ENCODE assay signal across 2 cellular contexts in the genomic region with DNA sequence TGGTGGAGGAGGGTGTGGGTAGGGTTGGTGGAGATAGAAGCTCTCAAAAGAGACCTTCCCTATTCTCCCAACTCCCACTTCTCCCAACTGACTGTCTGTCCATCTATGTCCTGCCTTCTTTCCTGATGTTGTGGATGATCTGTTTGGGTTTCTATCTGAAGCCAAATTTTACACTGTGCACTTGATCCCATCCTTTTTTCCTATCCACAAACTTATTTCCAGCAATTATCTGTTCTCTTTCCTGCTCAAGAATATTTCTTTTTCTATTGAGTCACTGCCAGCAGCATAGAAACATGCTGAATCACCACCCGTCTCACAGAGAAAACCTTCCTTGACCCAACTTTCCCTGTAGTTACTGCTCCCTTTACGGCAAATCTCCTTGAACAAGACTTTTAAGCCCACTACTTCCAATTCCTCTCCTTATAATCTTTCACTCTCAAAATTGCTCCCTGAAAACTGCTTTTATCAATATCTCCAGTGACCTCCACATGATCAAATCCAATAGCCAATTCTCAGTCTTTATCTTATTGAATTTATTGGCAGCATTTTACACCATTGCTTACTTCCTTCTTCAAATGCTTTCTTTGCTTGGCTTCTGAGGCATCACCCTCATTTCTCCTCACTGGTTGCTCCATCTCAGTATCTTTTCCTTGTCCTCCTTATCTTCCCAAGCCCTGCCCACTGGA.
A peak's percentile ranks its signal among the peaks of the same experiment; 100 is the strongest.
TF ChIP-seq lines count a peak whose summit lies in the region.

No MANE protein-coding gene starts in this region.

TF ChIP-seq in IMR-90, 13 proteins besides CTCF, POLR2A, EP300 and RAD21:
- TF ChIP-seq CEBPB (IDR thresholded peaks at IDR 0.05; ENCODE audit: low read depth, low read length) = peak; percentile 28; the same call in 1 of the 2 replicates
- TF ChIP-seq RCOR1 (IDR thresholded peaks at IDR 0.05; ENCODE audit: insufficient replicate concordance, low read length) = no peak
- peak; percentile 69 for TF ChIP-seq MAFK (IDR thresholded peaks at IDR 0.05; ENCODE audit: low read depth, low read length)
- TF ChIP-seq NFE2L2 (IDR thresholded peaks at IDR 0.05; ENCODE audit: low read depth, low read length) = peak; percentile 90
- TF ChIP-seq FOS (IDR thresholded peaks at IDR 0.05; ENCODE audit: low read depth, low read length) = peak; percentile 79
- TF ChIP-seq SMC3 (IDR thresholded peaks at IDR 0.05; ENCODE audit: low read depth, low read length) = no peak
TF ChIP-seq in IMR-90: peak in this region for 4.

TF ChIP-seq in K562, 482 proteins besides CTCF, POLR2A, EP300 and RAD21 (continues in another document):
- TF ChIP-seq CHCHD3 (CRISPR knock-in tag; IDR thresholded peaks at IDR 0.05) = no peak
- TF ChIP-seq ZNF263 (CRISPR knock-in tag; IDR thresholded peaks at IDR 0.05; ENCODE audit: borderline replicate concordance) = no peak
- TF ChIP-seq ZEB2 (IDR thresholded peaks at IDR 0.05) = 0 out of 2 replicates have a peak, but pooled peaks have one; percentile 31
- no peak for TF ChIP-seq RBM39 (optimal IDR thresholded peaks at IDR 0.05; ENCODE audit: low read depth, low read length)
- no peak for TF ChIP-seq ZNF197 (CRISPR knock-in tag; IDR thresholded peaks at IDR 0.05; ENCODE audit: low read depth)
- TF ChIP-seq TBL1XR1 (IDR thresholded peaks at IDR 0.05; ENCODE audit: low read length in 2 of 2) = peak in 1 of 2 experiments; percentile 33; a peak in 2 of 4 replicates
- TF ChIP-seq, protein P1, sequence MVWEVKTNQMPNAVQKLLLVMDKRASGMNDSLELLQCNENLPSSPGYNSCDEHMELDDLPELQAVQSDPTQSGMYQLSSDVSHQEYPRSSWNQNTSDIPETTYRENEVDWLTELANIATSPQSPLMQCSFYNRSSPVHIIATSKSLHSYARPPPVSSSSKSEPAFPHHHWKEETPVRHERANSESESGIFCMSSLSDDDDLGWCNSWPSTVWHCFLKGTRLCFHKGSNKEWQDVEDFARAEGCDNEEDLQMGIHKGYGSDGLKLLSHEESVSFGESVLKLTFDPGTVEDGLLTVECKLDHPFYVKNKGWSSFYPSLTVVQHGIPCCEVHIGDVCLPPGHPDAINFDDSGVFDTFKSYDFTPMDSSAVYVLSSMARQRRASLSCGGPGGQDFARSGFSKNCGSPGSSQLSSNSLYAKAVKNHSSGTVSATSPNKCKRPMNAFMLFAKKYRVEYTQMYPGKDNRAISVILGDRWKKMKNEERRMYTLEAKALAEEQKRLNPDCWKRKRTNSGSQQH (CRISPR knock-in tag; IDR thresholded peaks at IDR 0.05) = 0 out of 2 replicates have a peak, but pooled peaks have one; percentile 7
- no peak for TF ChIP-seq PPARD (CRISPR knock-in tag; IDR thresholded peaks at IDR 0.05)
- no peak for TF ChIP-seq SRF (CRISPR knock-in tag; IDR thresholded peaks at IDR 0.05)
- no peak for TF ChIP-seq BHLHE40 (IDR thresholded peaks at IDR 0.05; ENCODE audit: low read length)
- peak; percentile 77 for TF ChIP-seq FOSL1 (tag; conservative IDR thresholded peaks at IDR 0.05)
- no peak for TF ChIP-seq MTA2 (IDR thresholded peaks at IDR 0.05; ENCODE audit: low read depth)
- no peak for TF ChIP-seq TOE1 (IDR thresholded peaks at IDR 0.05; ENCODE audit: borderline replicate concordance)
- TF ChIP-seq TOE1 (CRISPR knock-in tag; IDR thresholded peaks at IDR 0.05; ENCODE audit: borderline replicate concordance, low read depth) = no peak
- TF ChIP-seq SMARCE1 (IDR thresholded peaks at IDR 0.05) = peak; percentile 11; the same call in 1 of the 2 replicates
- no peak for TF ChIP-seq ZNF445 (CRISPR knock-in tag; IDR thresholded peaks at IDR 0.05; ENCODE audit: low read depth)
- TF ChIP-seq PURB (CRISPR knock-in tag; IDR thresholded peaks at IDR 0.05; ENCODE audit: low read depth) = no peak
- TF ChIP-seq TARDBP (IDR thresholded peaks at IDR 0.05) = no peak
- no peak for TF ChIP-seq ZC3H8 (IDR thresholded peaks at IDR 0.05)
- TF ChIP-seq ZNF444 (CRISPR knock-in tag; IDR thresholded peaks at IDR 0.05) = no peak
- TF ChIP-seq, protein P2, sequence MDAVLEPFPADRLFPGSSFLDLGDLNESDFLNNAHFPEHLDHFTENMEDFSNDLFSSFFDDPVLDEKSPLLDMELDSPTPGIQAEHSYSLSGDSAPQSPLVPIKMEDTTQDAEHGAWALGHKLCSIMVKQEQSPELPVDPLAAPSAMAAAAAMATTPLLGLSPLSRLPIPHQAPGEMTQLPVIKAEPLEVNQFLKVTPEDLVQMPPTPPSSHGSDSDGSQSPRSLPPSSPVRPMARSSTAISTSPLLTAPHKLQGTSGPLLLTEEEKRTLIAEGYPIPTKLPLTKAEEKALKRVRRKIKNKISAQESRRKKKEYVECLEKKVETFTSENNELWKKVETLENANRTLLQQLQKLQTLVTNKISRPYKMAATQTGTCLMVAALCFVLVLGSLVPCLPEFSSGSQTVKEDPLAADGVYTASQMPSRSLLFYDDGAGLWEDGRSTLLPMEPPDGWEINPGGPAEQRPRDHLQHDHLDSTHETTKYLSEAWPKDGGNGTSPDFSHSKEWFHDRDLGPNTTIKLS (IDR thresholded peaks at IDR 0.05; ENCODE audit: borderline replicate concordance, low read depth) = no peak
- no peak for TF ChIP-seq RNF2 (IDR thresholded peaks at IDR 0.05)
- no peak for TF ChIP-seq ZNF785 (CRISPR knock-in tag; IDR thresholded peaks at IDR 0.05)
- no peak for TF ChIP-seq NR2C1 (IDR thresholded peaks at IDR 0.05)
- no peak for TF ChIP-seq NR2C1 (tag; IDR thresholded peaks at IDR 0.05)
- no peak for TF ChIP-seq JUNB (CRISPR knock-in tag; conservative IDR thresholded peaks at IDR 0.05)
- TF ChIP-seq, protein P3, sequence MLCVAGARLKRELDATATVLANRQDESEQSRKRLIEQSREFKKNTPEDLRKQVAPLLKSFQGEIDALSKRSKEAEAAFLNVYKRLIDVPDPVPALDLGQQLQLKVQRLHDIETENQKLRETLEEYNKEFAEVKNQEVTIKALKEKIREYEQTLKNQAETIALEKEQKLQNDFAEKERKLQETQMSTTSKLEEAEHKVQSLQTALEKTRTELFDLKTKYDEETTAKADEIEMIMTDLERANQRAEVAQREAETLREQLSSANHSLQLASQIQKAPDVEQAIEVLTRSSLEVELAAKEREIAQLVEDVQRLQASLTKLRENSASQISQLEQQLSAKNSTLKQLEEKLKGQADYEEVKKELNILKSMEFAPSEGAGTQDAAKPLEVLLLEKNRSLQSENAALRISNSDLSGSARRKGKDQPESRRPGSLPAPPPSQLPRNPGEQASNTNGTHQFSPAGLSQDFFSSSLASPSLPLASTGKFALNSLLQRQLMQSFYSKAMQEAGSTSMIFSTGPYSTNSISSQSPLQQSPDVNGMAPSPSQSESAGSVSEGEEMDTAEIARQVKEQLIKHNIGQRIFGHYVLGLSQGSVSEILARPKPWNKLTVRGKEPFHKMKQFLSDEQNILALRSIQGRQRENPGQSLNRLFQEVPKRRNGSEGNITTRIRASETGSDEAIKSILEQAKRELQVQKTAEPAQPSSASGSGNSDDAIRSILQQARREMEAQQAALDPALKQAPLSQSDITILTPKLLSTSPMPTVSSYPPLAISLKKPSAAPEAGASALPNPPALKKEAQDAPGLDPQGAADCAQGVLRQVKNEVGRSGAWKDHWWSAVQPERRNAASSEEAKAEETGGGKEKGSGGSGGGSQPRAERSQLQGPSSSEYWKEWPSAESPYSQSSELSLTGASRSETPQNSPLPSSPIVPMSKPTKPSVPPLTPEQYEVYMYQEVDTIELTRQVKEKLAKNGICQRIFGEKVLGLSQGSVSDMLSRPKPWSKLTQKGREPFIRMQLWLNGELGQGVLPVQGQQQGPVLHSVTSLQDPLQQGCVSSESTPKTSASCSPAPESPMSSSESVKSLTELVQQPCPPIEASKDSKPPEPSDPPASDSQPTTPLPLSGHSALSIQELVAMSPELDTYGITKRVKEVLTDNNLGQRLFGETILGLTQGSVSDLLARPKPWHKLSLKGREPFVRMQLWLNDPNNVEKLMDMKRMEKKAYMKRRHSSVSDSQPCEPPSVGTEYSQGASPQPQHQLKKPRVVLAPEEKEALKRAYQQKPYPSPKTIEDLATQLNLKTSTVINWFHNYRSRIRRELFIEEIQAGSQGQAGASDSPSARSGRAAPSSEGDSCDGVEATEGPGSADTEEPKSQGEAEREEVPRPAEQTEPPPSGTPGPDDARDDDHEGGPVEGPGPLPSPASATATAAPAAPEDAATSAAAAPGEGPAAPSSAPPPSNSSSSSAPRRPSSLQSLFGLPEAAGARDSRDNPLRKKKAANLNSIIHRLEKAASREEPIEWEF (CRISPR knock-in tag; IDR thresholded peaks at IDR 0.05) = 0 out of 2 replicates have a peak, but pooled peaks have one; percentile 25
- TF ChIP-seq TAF9B (IDR thresholded peaks at IDR 0.05; ENCODE audit: partially characterized antibody) = no peak
- no peak for TF ChIP-seq HIVEP1 (CRISPR knock-in tag; IDR thresholded peaks at IDR 0.05)
- TF ChIP-seq LCOR (CRISPR knock-in tag; IDR thresholded peaks at IDR 0.05) = no peak
- no peak for TF ChIP-seq WHSC1 (IDR thresholded peaks at IDR 0.05; ENCODE audit: low read length)
- TF ChIP-seq NFIC (IDR thresholded peaks at IDR 0.05) = peak; percentile 65; the same call in 1 of the 2 replicates
- TF ChIP-seq, protein P4, sequence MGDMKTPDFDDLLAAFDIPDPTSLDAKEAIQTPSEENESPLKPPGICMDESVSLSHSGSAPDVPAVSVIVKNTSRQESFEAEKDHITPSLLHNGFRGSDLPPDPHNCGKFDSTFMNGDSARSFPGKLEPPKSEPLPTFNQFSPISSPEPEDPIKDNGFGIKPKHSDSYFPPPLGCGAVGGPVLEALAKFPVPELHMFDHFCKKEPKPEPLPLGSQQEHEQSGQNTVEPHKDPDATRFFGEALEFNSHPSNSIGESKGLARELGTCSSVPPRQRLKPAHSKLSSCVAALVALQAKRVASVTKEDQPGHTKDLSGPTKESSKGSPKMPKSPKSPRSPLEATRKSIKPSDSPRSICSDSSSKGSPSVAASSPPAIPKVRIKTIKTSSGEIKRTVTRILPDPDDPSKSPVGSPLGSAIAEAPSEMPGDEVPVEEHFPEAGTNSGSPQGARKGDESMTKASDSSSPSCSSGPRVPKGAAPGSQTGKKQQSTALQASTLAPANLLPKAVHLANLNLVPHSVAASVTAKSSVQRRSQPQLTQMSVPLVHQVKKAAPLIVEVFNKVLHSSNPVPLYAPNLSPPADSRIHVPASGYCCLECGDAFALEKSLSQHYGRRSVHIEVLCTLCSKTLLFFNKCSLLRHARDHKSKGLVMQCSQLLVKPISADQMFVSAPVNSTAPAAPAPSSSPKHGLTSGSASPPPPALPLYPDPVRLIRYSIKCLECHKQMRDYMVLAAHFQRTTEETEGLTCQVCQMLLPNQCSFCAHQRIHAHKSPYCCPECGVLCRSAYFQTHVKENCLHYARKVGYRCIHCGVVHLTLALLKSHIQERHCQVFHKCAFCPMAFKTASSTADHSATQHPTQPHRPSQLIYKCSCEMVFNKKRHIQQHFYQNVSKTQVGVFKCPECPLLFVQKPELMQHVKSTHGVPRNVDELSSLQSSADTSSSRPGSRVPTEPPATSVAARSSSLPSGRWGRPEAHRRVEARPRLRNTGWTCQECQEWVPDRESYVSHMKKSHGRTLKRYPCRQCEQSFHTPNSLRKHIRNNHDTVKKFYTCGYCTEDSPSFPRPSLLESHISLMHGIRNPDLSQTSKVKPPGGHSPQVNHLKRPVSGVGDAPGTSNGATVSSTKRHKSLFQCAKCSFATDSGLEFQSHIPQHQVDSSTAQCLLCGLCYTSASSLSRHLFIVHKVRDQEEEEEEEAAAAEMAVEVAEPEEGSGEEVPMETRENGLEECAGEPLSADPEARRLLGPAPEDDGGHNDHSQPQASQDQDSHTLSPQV (IDR thresholded peaks at IDR 0.05) = peak; percentile 84
- no peak for TF ChIP-seq EZH2 (IDR thresholded peaks at IDR 0.05; ENCODE audit: borderline replicate concordance, low read depth, low read length)
- TF ChIP-seq BMI1 (IDR thresholded peaks at IDR 0.05; ENCODE audit: low read length) = no peak
- no peak for TF ChIP-seq ZNF175 (CRISPR knock-in tag; IDR thresholded peaks at IDR 0.05; ENCODE audit: low read depth)
- TF ChIP-seq HDAC8 (tag; IDR thresholded peaks at IDR 0.05) = no peak
- TF ChIP-seq TFAM (CRISPR knock-in tag; conservative IDR thresholded peaks at IDR 0.05) = no peak
- no peak for TF ChIP-seq ZNF12 (CRISPR knock-in tag; IDR thresholded peaks at IDR 0.05)
- no peak for TF ChIP-seq HSF4 (CRISPR knock-in tag; IDR thresholded peaks at IDR 0.05; ENCODE audit: borderline replicate concordance)
- TF ChIP-seq ELF4 (CRISPR knock-in tag; IDR thresholded peaks at IDR 0.05) = peak; percentile 69; the same call in 1 of the 2 replicates
- TF ChIP-seq ZNF778 (CRISPR knock-in tag; IDR thresholded peaks at IDR 0.05) = no peak
- TF ChIP-seq CBX1 (IDR thresholded peaks at IDR 0.05; ENCODE audit: low read depth) = no peak
- peak; percentile 18; the same call in 1 of the 2 replicates for TF ChIP-seq CXXC5 (CRISPR knock-in tag; IDR thresholded peaks at IDR 0.05)
- TF ChIP-seq MECOM (CRISPR knock-in tag; IDR thresholded peaks at IDR 0.05) = no peak
- no peak for TF ChIP-seq POLR2G (IDR thresholded peaks at IDR 0.05; ENCODE audit: low read depth, low read length)
- TF ChIP-seq ZNF551 (CRISPR knock-in tag; IDR thresholded peaks at IDR 0.05) = no peak
- no peak for TF ChIP-seq MXI1 (IDR thresholded peaks at IDR 0.05; ENCODE audit: low read depth, low read length)
- TF ChIP-seq, protein P5, sequence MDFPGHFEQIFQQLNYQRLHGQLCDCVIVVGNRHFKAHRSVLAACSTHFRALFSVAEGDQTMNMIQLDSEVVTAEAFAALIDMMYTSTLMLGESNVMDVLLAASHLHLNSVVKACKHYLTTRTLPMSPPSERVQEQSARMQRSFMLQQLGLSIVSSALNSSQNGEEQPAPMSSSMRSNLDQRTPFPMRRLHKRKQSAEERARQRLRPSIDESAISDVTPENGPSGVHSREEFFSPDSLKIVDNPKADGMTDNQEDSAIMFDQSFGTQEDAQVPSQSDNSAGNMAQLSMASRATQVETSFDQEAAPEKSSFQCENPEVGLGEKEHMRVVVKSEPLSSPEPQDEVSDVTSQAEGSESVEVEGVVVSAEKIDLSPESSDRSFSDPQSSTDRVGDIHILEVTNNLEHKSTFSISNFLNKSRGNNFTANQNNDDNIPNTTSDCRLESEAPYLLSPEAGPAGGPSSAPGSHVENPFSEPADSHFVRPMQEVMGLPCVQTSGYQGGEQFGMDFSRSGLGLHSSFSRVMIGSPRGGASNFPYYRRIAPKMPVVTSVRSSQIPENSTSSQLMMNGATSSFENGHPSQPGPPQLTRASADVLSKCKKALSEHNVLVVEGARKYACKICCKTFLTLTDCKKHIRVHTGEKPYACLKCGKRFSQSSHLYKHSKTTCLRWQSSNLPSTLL (IDR thresholded peaks at IDR 0.05) = no peak
- TF ChIP-seq, protein P6, sequence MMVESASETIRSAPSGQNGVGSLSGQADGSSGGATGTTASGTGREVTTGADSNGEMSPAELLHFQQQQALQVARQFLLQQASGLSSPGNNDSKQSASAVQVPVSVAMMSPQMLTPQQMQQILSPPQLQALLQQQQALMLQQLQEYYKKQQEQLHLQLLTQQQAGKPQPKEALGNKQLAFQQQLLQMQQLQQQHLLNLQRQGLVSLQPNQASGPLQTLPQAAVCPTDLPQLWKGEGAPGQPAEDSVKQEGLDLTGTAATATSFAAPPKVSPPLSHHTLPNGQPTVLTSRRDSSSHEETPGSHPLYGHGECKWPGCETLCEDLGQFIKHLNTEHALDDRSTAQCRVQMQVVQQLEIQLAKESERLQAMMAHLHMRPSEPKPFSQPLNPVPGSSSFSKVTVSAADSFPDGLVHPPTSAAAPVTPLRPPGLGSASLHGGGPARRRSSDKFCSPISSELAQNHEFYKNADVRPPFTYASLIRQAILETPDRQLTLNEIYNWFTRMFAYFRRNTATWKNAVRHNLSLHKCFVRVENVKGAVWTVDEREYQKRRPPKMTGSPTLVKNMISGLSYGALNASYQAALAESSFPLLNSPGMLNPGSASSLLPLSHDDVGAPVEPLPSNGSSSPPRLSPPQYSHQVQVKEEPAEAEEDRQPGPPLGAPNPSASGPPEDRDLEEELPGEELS (CRISPR knock-in tag; IDR thresholded peaks at IDR 0.05; ENCODE audit: borderline replicate concordance) = no peak
- TF ChIP-seq ZNF644 (tag; IDR thresholded peaks at IDR 0.05; ENCODE audit: low read depth) = no peak; the same call in none of the 2 replicates
- TF ChIP-seq ZNF134 (CRISPR knock-in tag; conservative IDR thresholded peaks at IDR 0.05) = 0 out of 2 replicates have a peak, but pooled peaks have one; percentile 28
